8 cellular contexts compared by ENCODE assay signal in the genomic region with DNA sequence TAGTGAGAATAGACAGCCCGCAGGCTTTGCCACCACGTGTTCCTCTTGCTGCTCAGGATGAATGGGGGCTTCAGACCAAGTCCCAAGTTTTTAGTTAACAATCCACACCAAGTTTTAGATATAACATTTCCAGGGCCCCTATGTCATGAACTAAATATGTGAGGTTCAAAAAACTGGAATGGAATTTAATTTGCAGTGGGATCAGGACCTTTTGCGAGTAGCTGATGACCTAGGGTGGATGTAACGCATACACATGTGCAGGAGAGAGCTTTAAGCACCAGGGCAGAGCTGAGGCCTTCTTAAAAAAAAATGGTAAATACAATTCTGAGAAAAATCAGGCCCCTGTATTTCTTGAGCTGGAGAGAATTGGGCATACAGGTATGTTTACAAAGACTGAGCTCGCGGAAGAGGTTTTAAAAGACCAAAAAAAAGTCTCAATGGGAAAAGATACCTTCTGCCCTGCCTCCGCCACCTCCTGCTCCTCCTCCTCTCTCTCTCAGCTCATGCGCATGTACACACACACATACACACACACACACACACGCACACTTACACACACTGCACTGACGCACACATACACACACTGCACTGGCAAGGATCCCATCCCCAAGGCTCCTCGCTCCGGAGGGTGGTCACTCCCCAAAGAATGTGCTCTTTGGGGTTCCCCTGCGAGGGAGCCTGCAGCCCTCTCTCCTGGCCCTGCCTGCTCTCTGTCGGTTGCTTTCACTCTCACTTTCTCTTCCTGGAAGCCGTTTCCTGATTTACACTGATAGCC. TPM values are rescaled to one million over a fixed set of nuclear protein-coding genes. Genes with fewer than 3 reads are reported as not detected.
DNase-seq lines count a peak whose midpoint lies in the region; ATAC-seq, FAIRE-seq and TF ChIP-seq lines count a peak whose summit lies in the region.

No MANE protein-coding gene starts in this region.

- no peaks in the 10 kb centered on the region for H3K27me3 ChIP-seq in Peyer's patch
- H3K27me3 ChIP-seq in K562 (ENCODE audit: control insufficient read depth in 2 of 2, insufficient read depth in 2 of 2, low read length in 2 of 2): peaks cover 2 to 8% of the 10 kb centered on the region in 2 experiments; a peak in 3 of 5 replicates

- H3K27me3 Mint-ChIP-seq in HFFc6 (ENCODE audit: insufficient read depth): peaks cover 22% of the 10 kb centered on the region

- TF ChIP-seq POLR2A in GM12891 (IDR thresholded peaks at IDR 0.05; ENCODE audit: low read depth, low read length): 0 out of 2 replicates have a peak, but pooled peaks have one; percentile 28
- TF ChIP-seq POLR2A in Peyer's patch (IDR thresholded peaks at IDR 0.05): no peak
- no peak for TF ChIP-seq POLR2A in K562 (conservative IDR thresholded peaks at IDR 0.05)

- BruUV-seq in K562 (replicated peaks; lab: Mats Ljungman, UMichigan): no TSS peak

- H4K20me1 ChIP-seq in K562 (replicated peaks; ENCODE audit: control insufficient read depth, insufficient read depth, low read length): no peaks in the 10 kb centered on the region

- CTCF ChIA-PET in K562 (lab: Yijun Ruan, JAX; ENCODE audit: low intra/inter-chr PET ratio): no interaction called here

- POLR2A ChIA-PET in K562 (lab: Yijun Ruan, JAX): interaction anchor here (0.8 kb wide), 1 partner anchor 1194 kb away, joined by 3 read pairs; no protein-coding TSS in a partner anchor

- no peak overlapping the region for H3K9ac ChIP-seq in K562 (ENCODE audit: insufficient read depth in 1 of 2, low read depth in 2 of 2, low read length in 2 of 2)

- intact Hi-C loops in K562 (cut with micrococcal nuclease): no loop called here

- FAIRE-seq in GM12891 (lab: Jason Lieb, UNC): peak; percentile 86
- FAIRE-seq in K562 (lab: Jason Lieb, UNC): no peak

- H3K4me3 ChIP-seq in Peyer's patch (peak overlapping the region; percentile 32 to 56 (median 46)), K562 (no peak overlapping the region)

- DNase-seq in GM12891 (ENCODE audit: insufficient read length, low spot score) (peak; percentile 35), HFFc6 (peak; percentile 36), Peyer's patch (peak; percentile 23 to 57 (median 52)), K562 (ENCODE audit: extremely low read depth in 1 of 4, low spot score in 3 of 4) (no peak), left lobe of liver (ENCODE audit: low spot score) (peak; percentile 55), NCI-H2029 (lab: John Stamatoyannopoulos, UW) (no peak), NCI-H128 (lab: John Stamatoyannopoulos, UW; ENCODE audit: unreplicated experiment) (no peak)
- DNase-seq in stimulated activated CD4-positive, alpha-beta T cell treated with anti-CD3 and anti-CD28 coated beads, Interleukin-4, amount 100 ng/mL, for 24 hours: peak; percentile 35

- H3K36me3 Mint-ChIP-seq in HFFc6 (ENCODE audit: low read depth): no peaks in the 10 kb centered on the region

- no peaks in the 10 kb centered on the region for H3K36me3 ChIP-seq in Peyer's patch
- H3K36me3 ChIP-seq in K562 (ENCODE audit: control insufficient read depth, insufficient read depth, low read length): no peaks in the 10 kb centered on the region

- TF ChIP-seq RAD21 in K562 (CRISPR knock-in tag; conservative IDR thresholded peaks at IDR 0.05 in 1 of 2, IDR thresholded peaks at IDR 0.05 in 1 of 2): no peak

- H3K4me1 ChIP-seq in Peyer's patch (no peaks in the 10 kb centered on the region), K562 (replicated peaks in 1 of 2; ENCODE audit: control insufficient read depth in 2 of 2, insufficient read depth in 2 of 2, low read length in 2 of 2) (no peaks in the 10 kb centered on the region)

- H3K4me1 Mint-ChIP-seq in HFFc6 (ENCODE audit: low read depth): peaks cover 15% of the 10 kb centered on the region

- ATAC-seq in K562: no peak
- peak; percentile 94 for ATAC-seq in left lobe of liver

- H2AFZ ChIP-seq in K562 (ENCODE audit: low read depth, low read length): no peak overlapping the region

- TF ChIP-seq CTCF in HFFc6 (IDR thresholded peaks at IDR 0.05) (no peak), Peyer's patch (IDR thresholded peaks at IDR 0.05) (no peak), K562 (IDR thresholded peaks at IDR 0.05 in 2 of 3, conservative IDR thresholded peaks at IDR 0.05 in 1 of 3; ENCODE audit: insufficient read depth in 2 of 3, low read depth in 1 of 3, low read length in 3 of 3) (no peak)

- H3K9me1 ChIP-seq in K562 (ENCODE audit: control insufficient read depth, insufficient read depth, low read length): no peaks in the 10 kb centered on the region

- no peaks in the 10 kb centered on the region for H3K79me2 ChIP-seq in K562 (ENCODE audit: control insufficient read depth, insufficient read depth, low read length)

- no peaks in the 10 kb centered on the region for H3K9me3 Mint-ChIP-seq in HFFc6

- H3K4me2 ChIP-seq in K562 (ENCODE audit: insufficient read depth, low read length): no peak overlapping the region

- H3K27ac ChIP-seq in Peyer's patch (peak overlapping the region in 2 of 4 donors; percentile 58 to 63), K562 (ENCODE audit: extremely low read depth, low read depth, low read length) (no peak overlapping the region)

- no peak overlapping the region; the same call in 1 of the 2 replicates for H3K27ac Mint-ChIP-seq in HFFc6

- WGBS in K562 (ENCODE audit: insufficient coverage, low coverage, missing lambda C conversion rate): 3% methylated on average over 9 of the region's 15 CpGs

- in situ Hi-C loops in K562 (cut with MboI): no loop called here

- H3K4me3 Mint-ChIP-seq in HFFc6: peak overlapping the region; percentile 90

- H3K9me3 ChIP-seq in Peyer's patch: no peaks in the 10 kb centered on the region
- H3K9me3 ChIP-seq in K562 (replicated peaks; ENCODE audit: control insufficient read depth, insufficient read depth, low read depth, low read length): no peaks in the 10 kb centered on the region

- no peak for TF ChIP-seq EP300 in K562 (IDR thresholded peaks at IDR 0.05; ENCODE audit: low read length)

TF ChIP-seq in GM12891, 5 proteins besides CTCF, POLR2A, EP300 and RAD21:
- TF ChIP-seq PAX5 (IDR thresholded peaks at IDR 0.05; ENCODE audit: insufficient read depth, low read length, severe bottlenecking) (no peak), TAF1 (IDR thresholded peaks at IDR 0.05; ENCODE audit: low read depth, low read length) (no peak), SPI1 (IDR thresholded peaks at IDR 0.05; ENCODE audit: low read depth, low read length) (no peak), POLR2AphosphoS5 (IDR thresholded peaks at IDR 0.05; ENCODE audit: low read depth, low read length) (no peak)
TF ChIP-seq in GM12891: peak in this region for 0.

TF ChIP-seq in K562, 482 proteins besides CTCF, POLR2A, EP300 and RAD21:
- no peak for TF ChIP-seq XRCC3 (IDR thresholded peaks at IDR 0.05)
- TF ChIP-seq NRF1 (conservative IDR thresholded peaks at IDR 0.05 in 1 of 2, IDR thresholded peaks at IDR 0.05 in 1 of 2): peak; percentile 47 to 48; a peak in 3 of 4 replicates
TF ChIP-seq in K562: peak in this region for 1.

RNA-seq across cellular contexts. Expression of gene IGF1R, which starts 48.2 kb away (rescaled TPM):
- 0.89 TPM for polyA plus RNA-seq in GM12891 (2012; ENCODE audit: low read depth, missing spikeins)
- total RNA-seq in HFFc6 (2021; fragmentation: NEBNext Ultra II Directional; extraction: Animal tissue kit (Norgen Biotek cat#: 25700)): 10 to 100 TPM; 46.7 to 61.9 (median 50.1) TPM
- total RNA-seq in Peyer's patch (100 to 1,000 TPM in 2 of 4 donors, 10 to 100 TPM in 2; 29.6 to 176 (median 88.1) TPM), K562 (2014; rRNA removed) (2.5 and 3.1 TPM in 2 replicates), K562 (2014; rRNA removed; fragmentation: Illumina TruSeq; extraction: Trizol) (1.5 and 2.5 TPM in 2 replicates), K562 (2015; rRNA removed; fragmentation: Illumina TruSeq; extraction: Trizol) (1.1 and 1.5 TPM in 2 replicates), K562 (2021) (4.0 and 8.0 TPM in 2 replicates), left lobe of liver (3.3 TPM)
- total RNA-seq in K562 (2011; cell fraction: chromatin; rRNA removed; ENCODE audit: low replicate concordance): 24.2 and 40.2 TPM in 2 replicates
- 28.0 and 30.7 TPM in 2 replicates for total RNA-seq in K562 (2011; cell fraction: nucleolus; rRNA removed)
- total RNA-seq in K562 (2011; cell fraction: nucleoplasm; rRNA removed): 29.8 and 30.2 TPM in 2 replicates
- polyA plus RNA-seq in K562 (2011; rRNA removed) (1.3 and 1.6 TPM in 2 replicates), K562 (2014; fragmentation: Illumina TruSeq; extraction: Trizol) (1.5 TPM in 2 replicates), K562 (2014; fragmentation: Nextera tagmentation; extraction: Ambion mirVana) (under 1 TPM; 0.35 to 0.38 TPM), K562 (2014; rRNA removed) (0.94 and 1.9 TPM in 2 replicates)
- polyA plus RNA-seq in K562 (2011; cell fraction: cytosol; rRNA removed): 1.00 and 2.5 TPM in 2 replicates
- 10.0 and 18.6 TPM in 2 replicates for polyA plus RNA-seq in K562 (2011; cell fraction: nucleus; rRNA removed)
- 1.6 and 1.9 TPM in 2 replicates for polyA plus RNA-seq in K562 (2012)
- polyA minus RNA-seq in K562 (2011; rRNA and poly(A)+ RNA removed): 9.4 and 10.5 TPM in 2 replicates
- 5.3 and 14.5 TPM in 2 replicates for polyA minus RNA-seq in K562 (2011; cell fraction: cytosol; rRNA and poly(A)+ RNA removed)
- 12.4 and 13.0 TPM in 2 replicates for polyA minus RNA-seq in K562 (2011; cell fraction: nucleus; rRNA and poly(A)+ RNA removed)

Comparison
In these comparisons a context has a peak if more than half of its experiments do, and no peak if none do; other contexts are left out.
1. DNase-seq: peak in GM12891 (single experiment), HFFc6 (single experiment), Peyer's patch (3 of 3), left lobe of liver (single experiment) and stimulated activated CD4-positive, alpha-beta T cell treated with anti-CD3 and anti-CD28 coated beads, Interleukin-4, amount 100 ng/mL, for 24 hours (single experiment); none in K562 (0 of 4), NCI-H2029 (single experiment) and NCI-H128 (single experiment).